In the genomic region with DNA sequence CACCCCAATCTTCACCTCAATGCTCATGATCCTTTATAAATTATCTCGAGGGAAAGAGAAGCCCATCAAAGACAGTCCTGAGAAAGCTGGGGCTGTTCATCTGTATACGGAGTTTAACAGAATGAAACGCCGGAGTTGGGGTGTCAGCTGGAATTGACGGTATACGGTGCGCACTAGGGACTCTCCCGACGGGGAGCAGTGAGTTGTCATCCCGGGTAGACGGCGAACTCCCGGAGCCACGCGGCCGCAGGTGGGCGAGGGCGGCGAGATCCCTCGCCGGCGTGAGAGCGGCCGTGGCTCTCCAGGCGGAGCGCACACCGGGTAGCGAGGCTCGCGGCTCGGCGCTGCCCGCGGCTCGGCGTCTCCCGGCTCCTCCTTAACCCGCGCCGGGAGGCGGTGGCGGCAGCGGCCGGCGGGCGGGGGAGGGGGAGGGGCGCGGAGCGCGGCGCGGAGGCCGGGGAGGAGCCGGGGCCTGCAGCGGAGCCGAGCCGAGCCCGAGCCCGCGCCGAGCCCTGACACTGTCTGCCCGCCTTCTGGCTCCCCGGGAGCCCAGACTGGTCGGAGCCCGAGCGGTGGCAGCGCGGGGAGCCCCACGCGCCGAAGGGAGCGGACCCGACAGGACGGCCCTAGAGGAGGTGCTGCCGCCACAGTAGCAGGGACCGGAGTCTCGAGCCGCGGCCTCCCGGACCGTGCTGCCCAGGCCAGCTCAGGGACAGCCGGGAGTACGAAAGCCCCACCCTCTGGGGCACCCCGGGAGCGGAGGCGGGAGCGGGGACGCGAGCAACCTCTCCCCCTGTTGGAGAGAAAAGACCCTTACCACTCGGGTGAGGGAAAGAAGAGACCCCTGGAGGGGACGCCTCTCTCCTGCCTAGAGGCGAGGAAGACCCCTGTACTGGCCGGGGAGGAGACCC, we compare ENCODE assay signal across 8 cellular contexts. TPM values are rescaled to one million over a fixed set of nuclear protein-coding genes. Genes with fewer than 3 reads are reported as not detected.
DNase-seq lines count a peak whose midpoint lies in the region; FAIRE-seq and TF ChIP-seq lines count a peak whose summit lies in the region.

A gene (plus strand): TSS at position 475 of the 911 bp plus-strand sequence. CDS start 7,117 bp downstream, outside the sequence.

- no peak within 1 kb of the TSS for H4K8ac ChIP-seq in neuronal stem cell (ENCODE audit: low read depth, low read length)

- DNase-seq in Calu3, result peak; percentile 75
- peak; percentile 90 for DNase-seq in GM20000 (ENCODE audit: low spot score)
- DNase-seq in HTR-8/SVneo (ENCODE audit: insufficient read length, low spot score), result peak; percentile 54
- peak; percentile 72 for DNase-seq in activated gamma-delta T cell treated with anti-CD3 and anti-CD28 coated beads, Interleukin-2, amount 50 U/mL, for 16 hours (ENCODE audit: low read depth)
- peak; percentile 83 to 89 for DNase-seq in frontal cortex (ENCODE audit: low spot score in 2 of 2)
- peak; percentile 76 for DNase-seq in neuronal stem cell (ENCODE audit: low spot score)
- peak in 45 of 49 donors; percentile 27 to 90 (median 69) for DNase-seq in substantia nigra (lab: John Stamatoyannopoulos, UW)

- H3K27ac ChIP-seq in neuronal stem cell (replicated peaks; ENCODE audit: low read length) (peak within 1 kb of the TSS; percentile 61), substantia nigra (ENCODE audit: low read depth, low read length, poor library complexity, severe bottlenecking) (peak within 1 kb of the TSS; percentile 88)

- CTCF ChIA-PET in Calu3 (lab: Charles Lee), result interaction anchor here (0.6 to 0.9 kb wide), 2 partner anchors 37 to 54 kb away, joined by 3 to 8 read pairs; no protein-coding TSS in a partner anchor

- H3K4me3 Mint-ChIP-seq in Calu3 (ENCODE audit: low read depth, unreplicated experiment), result peak within 1 kb of the TSS; percentile 84

- no peak within 1 kb of the TSS for H3K4ac ChIP-seq in neuronal stem cell (ENCODE audit: low read length)

- FAIRE-seq in HTR-8/SVneo (lab: Jason Lieb, UNC) (peak; percentile 63), frontal cortex (lab: Jason Lieb, UNC) (no peak)

- no TSS peak for BruUV-seq in Calu3 (replicated peaks; lab: Mats Ljungman, UMichigan)

- peaks cover 10 to 14% of the 10 kb centered on the region in 2 donors for H3K4me1 ChIP-seq in neuronal stem cell (ENCODE audit: control insufficient read depth in 2 of 2, insufficient read depth in 1 of 2, low read depth in 1 of 2, low read length in 2 of 2)

- H3K36me3 ChIP-seq in neuronal stem cell (replicated peaks in 1 of 2; ENCODE audit: control insufficient read depth in 2 of 2, insufficient read depth in 2 of 2, low read length in 2 of 2), result peaks cover 0 to 4% of the 10 kb centered on the region in 2 donors

- H2AK5ac ChIP-seq in neuronal stem cell (ENCODE audit: low read depth, low read length), result peak within 1 kb of the TSS; percentile 70

- H3K14ac ChIP-seq in neuronal stem cell (ENCODE audit: low read length), result no peak within 1 kb of the TSS

- WGBS in neuronal stem cell (ENCODE audit: extremely low coverage in 2 of 2, insufficient read length in 2 of 2, insufficient replicate concordance in 1 of 2), 2 donors, result no CpG with 5 or more reads among the region's 93 CpGs

- H3K4me1 Mint-ChIP-seq in Calu3 (ENCODE audit: low read depth, unreplicated experiment), result peaks cover 40% of the 10 kb centered on the region

- no peaks in the 10 kb centered on the region for H3K9me3 Mint-ChIP-seq in Calu3 (ENCODE audit: low read depth, unreplicated experiment)

- peak within 1 kb of the TSS; percentile 12 for H3K27ac Mint-ChIP-seq in Calu3 (ENCODE audit: unreplicated experiment)

- H3K23ac ChIP-seq in neuronal stem cell (ENCODE audit: low read depth, low read length, poor library complexity), result no peak within 1 kb of the TSS

- peak within 1 kb of the TSS; percentile 9 for H2BK120ac ChIP-seq in neuronal stem cell (ENCODE audit: low read depth, low read length)

- no peaks in the 10 kb centered on the region for H3K9me3 ChIP-seq in neuronal stem cell (replicated peaks in 1 of 2; ENCODE audit: control insufficient read depth in 2 of 2, insufficient read depth in 1 of 2, low read depth in 1 of 2, low read length in 2 of 2)

- peak within 1 kb of the TSS; percentile 100 for H2AFZ ChIP-seq in neuronal stem cell (ENCODE audit: low read length)

- H4K91ac ChIP-seq in neuronal stem cell (ENCODE audit: low read depth, low read length, poor library complexity), result no peak within 1 kb of the TSS

- H3K4me2 ChIP-seq in neuronal stem cell (ENCODE audit: insufficient read depth, low read length, poor library complexity, severe bottlenecking), result peak within 1 kb of the TSS; percentile 81

- peak within 1 kb of the TSS; percentile 98 for H3K9ac ChIP-seq in neuronal stem cell (ENCODE audit: low read depth, low read length, poor library complexity)

- intact Hi-C loops in Calu3 (cut with micrococcal nuclease; ENCODE audit: unreplicated experiment), result no loop called here

- H2BK5ac ChIP-seq in neuronal stem cell (ENCODE audit: low read length), result peak within 1 kb of the TSS; percentile 40

- no peaks in the 10 kb centered on the region for H3K27me3 Mint-ChIP-seq in Calu3 (ENCODE audit: unreplicated experiment)

- peak within 1 kb of the TSS; percentile 97 for H3K18ac ChIP-seq in neuronal stem cell (ENCODE audit: low read length)

- H3K36me3 Mint-ChIP-seq in Calu3 (ENCODE audit: insufficient read depth, unreplicated experiment), result peaks cover 27% of the 10 kb centered on the region

- peaks cover 1% of the 10 kb centered on the region for H3K79me1 ChIP-seq in neuronal stem cell (ENCODE audit: low read depth, low read length)

- TF ChIP-seq POLR2A in Raji (IDR thresholded peaks at IDR 0.05; ENCODE audit: insufficient read depth, low read depth, low read length), result peak; percentile 63

- TF ChIP-seq CTCF in Calu3 (IDR thresholded peaks at IDR 0.05; ENCODE audit: unreplicated experiment), result no peak
- TF ChIP-seq CTCF in GM20000 (IDR thresholded peaks at IDR 0.05; ENCODE audit: extremely low read depth, missing control alignments), result peak; percentile 4

- peak within 1 kb of the TSS; percentile 88 to 99 for H3K4me3 ChIP-seq in neuronal stem cell (ENCODE audit: low read length in 2 of 2)

- peak within 1 kb of the TSS; percentile 8 for H2BK12ac ChIP-seq in neuronal stem cell (ENCODE audit: low read length)

- H3K27me3 ChIP-seq in neuronal stem cell (ENCODE audit: control insufficient read depth in 3 of 3, insufficient read depth in 3 of 3, low read depth in 1 of 3, low read length in 3 of 3), result no peaks in the 10 kb centered on the region

- no peak within 1 kb of the TSS for H2BK15ac ChIP-seq in neuronal stem cell (ENCODE audit: low read length)

RNA-seq across cellular contexts. Expression of the gene that starts here (rescaled TPM):
- total RNA-seq in Calu3 (2022) (12.6 and 13.4 TPM in 2 replicates), frontal cortex (6.1 TPM)
- 7.9 TPM for polyA plus RNA-seq in neuronal stem cell (2013, experiment 1 of 2)
- polyA plus RNA-seq in neuronal stem cell (2013, experiment 2 of 2), result 8.3 TPM

Comparison
In these comparisons a context has a peak if more than half of its experiments do, and no peak if none do; other contexts are left out.
1. Peak in every context shown above with its lines: DNase-seq, H3K4me3 ChIP-seq and H3K27ac ChIP-seq.